In the genomic region with DNA sequence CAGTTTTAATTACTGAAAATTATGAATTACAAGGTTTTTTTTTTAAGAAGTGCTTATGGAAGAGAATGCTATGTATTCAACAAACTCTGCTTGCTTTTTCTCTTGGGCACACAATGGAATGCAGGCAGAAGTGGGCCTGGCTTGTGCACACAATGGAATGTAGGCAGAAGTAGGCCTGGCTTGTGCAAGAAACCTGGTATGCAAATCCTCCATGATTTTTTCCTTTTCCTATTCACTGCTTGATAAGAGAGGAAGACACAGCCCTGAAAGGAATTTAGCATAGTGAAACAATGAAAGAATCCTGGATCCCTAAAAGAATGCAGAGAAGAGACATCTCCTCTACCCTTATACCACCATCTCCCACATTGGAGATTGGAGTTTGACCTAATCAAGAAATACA, we compare ENCODE assay signal across 19 cellular contexts.
DNase-seq lines count a peak whose midpoint lies in the region; ATAC-seq and TF ChIP-seq lines count a peak whose summit lies in the region.
"Had no signal": no experiment of that assay in that cellular context is flagged by ENCODE, and none has a peak within 500 bp of the region (broad histone marks: within the 10 kb centered on the region; RNA-seq: fewer than 3 reads in every experiment).

No MANE protein-coding gene starts in this region.

- no peaks in the 10 kb centered on the region for H3K36me3 ChIP-seq in ovary
- H3K36me3 ChIP-seq: heart right ventricle had no signal

- intact Hi-C loops in ovary (cut with DNase I) = no loop called here

- ATAC-seq in WTC11 (peak; percentile 82), foreskin keratinocyte (no peak)
- no peak for ATAC-seq in effector memory CD8-positive, alpha-beta T cell (replicated peaks)
- ATAC-seq: esophagus mucosa; heart right ventricle; left ventricle myocardium superior; naive thymus-derived CD4-positive, alpha-beta T cell had no signal

- TF ChIP-seq POLR2A in ovary (IDR thresholded peaks at IDR 0.05) = no peak

- POLR2A ChIA-PET in WTC11 (lab: Charles Lee) = no interaction called here

- H3K27me3 ChIP-seq in foreskin keratinocyte = peaks cover 41% of the 10 kb centered on the region
- no peaks in the 10 kb centered on the region for H3K27me3 ChIP-seq in ovary
- H3K27me3 ChIP-seq: heart right ventricle had no signal

- CTCF ChIA-PET in WTC11 (lab: Charles Lee) = no interaction called here

- TF ChIP-seq EP300 in ovary (IDR thresholded peaks at IDR 0.05) = no peak

- H3K4me3 Mint-ChIP-seq in WTC11 = no peak overlapping the region
- H3K4me3 Mint-ChIP-seq in nephron = no peak overlapping the region
- no peak overlapping the region for H3K4me3 Mint-ChIP-seq in effector memory CD8-positive, alpha-beta T cell
- H3K4me3 Mint-ChIP-seq: activated CD4-positive, alpha-beta T cell treated with anti-CD3 and anti-CD28 coated beads, Interleukin-2, amount 10 ng/mL, durations not matched to agents 7 days and 5 days; activated naive CD8-positive, alpha-beta T cell treated with anti-CD3 and anti-CD28 coated beads for 36 hours; naive thymus-derived CD4-positive, alpha-beta T cell had no signal

- H3K27ac ChIP-seq in foreskin keratinocyte = no peak overlapping the region
- H3K27ac ChIP-seq in ovary = no peak overlapping the region
- H3K27ac ChIP-seq: heart right ventricle, KMS-11 had no signal

- H3K36me3 Mint-ChIP-seq in WTC11 = no peaks in the 10 kb centered on the region
- H3K36me3 Mint-ChIP-seq in nephron (ENCODE audit: low read depth) = no peaks in the 10 kb centered on the region
- no peaks in the 10 kb centered on the region for H3K36me3 Mint-ChIP-seq in effector memory CD8-positive, alpha-beta T cell (ENCODE audit: insufficient read depth)
- H3K36me3 Mint-ChIP-seq: activated naive CD8-positive, alpha-beta T cell treated with anti-CD3 and anti-CD28 coated beads for 36 hours; naive thymus-derived CD4-positive, alpha-beta T cell had no signal

- no peaks in the 10 kb centered on the region for H3K9me3 ChIP-seq in ovary
- H3K9me3 ChIP-seq: heart right ventricle had no signal

- H3K27ac Mint-ChIP-seq in WTC11 (no peak overlapping the region), nephron (peak overlapping the region; percentile 70 to 76 (median 73))
- no peak overlapping the region for H3K27ac Mint-ChIP-seq in effector memory CD8-positive, alpha-beta T cell
- H3K27ac Mint-ChIP-seq: activated CD4-positive, alpha-beta T cell treated with anti-CD3 and anti-CD28 coated beads, Interleukin-2, amount 10 ng/mL, durations not matched to agents 7 days and 5 days; activated naive CD8-positive, alpha-beta T cell treated with anti-CD3 and anti-CD28 coated beads for 36 hours; naive thymus-derived CD4-positive, alpha-beta T cell had no signal

- H3K4me1 Mint-ChIP-seq in WTC11 = peaks cover 17% of the 10 kb centered on the region
- H3K4me1 Mint-ChIP-seq in nephron = peaks cover 32% of the 10 kb centered on the region
- no peaks in the 10 kb centered on the region for H3K4me1 Mint-ChIP-seq in effector memory CD8-positive, alpha-beta T cell (ENCODE audit: low read depth in 2 of 2)
- H3K4me1 Mint-ChIP-seq: activated CD4-positive, alpha-beta T cell treated with anti-CD3 and anti-CD28 coated beads, Interleukin-2, amount 10 ng/mL, durations not matched to agents 7 days and 5 days; activated naive CD8-positive, alpha-beta T cell treated with anti-CD3 and anti-CD28 coated beads for 36 hours; naive thymus-derived CD4-positive, alpha-beta T cell had no signal

- DNase-seq in EH (ENCODE audit: low read depth) (peak; percentile 39), WTC11 (ENCODE audit: low spot score) (no peak), foreskin keratinocyte (peak; percentile 7 to 39), ovary (no peak), LoVo (ENCODE audit: low spot score) (no peak), NCI-H1694 (lab: John Stamatoyannopoulos, UW) (no peak)
- DNase-seq in effector memory CD8-positive, alpha-beta T cell = no peak
- DNase-seq: activated CD4-positive, alpha-beta T cell treated with anti-CD3 and anti-CD28 coated beads, Interleukin-2, amount 10 ng/mL, durations not matched to agents 7 days and 5 days; activated naive CD8-positive, alpha-beta T cell treated with anti-CD3 and anti-CD28 coated beads for 36 hours; AML-193; heart right ventricle; left ventricle myocardium superior; naive thymus-derived CD4-positive, alpha-beta T cell; NCI-H1417; NCI-H446; retina had no signal

- no peak for TF ChIP-seq CTCF in WTC11 (IDR thresholded peaks at IDR 0.05)
- TF ChIP-seq CTCF in foreskin keratinocyte (conservative IDR thresholded peaks at IDR 0.05) = no peak
- no peak for TF ChIP-seq CTCF in nephron (IDR thresholded peaks at IDR 0.05; ENCODE audit: unreplicated experiment in 3 of 3)
- no peak for TF ChIP-seq CTCF in ovary (IDR thresholded peaks at IDR 0.05)

- H3K27me3 Mint-ChIP-seq in WTC11 (ENCODE audit: low read depth) (no peaks in the 10 kb centered on the region), nephron (ENCODE audit: low read depth) (no peaks in the 10 kb centered on the region)
- H3K27me3 Mint-ChIP-seq in effector memory CD8-positive, alpha-beta T cell = peaks cover 3 to 20% of the 10 kb centered on the region in 2 donors

- no peak overlapping the region for H3K4me3 ChIP-seq in ovary
- H3K4me3 ChIP-seq: heart right ventricle had no signal

- no peaks in the 10 kb centered on the region for H3K4me1 ChIP-seq in foreskin keratinocyte
- no peaks in the 10 kb centered on the region for H3K4me1 ChIP-seq in ovary (ENCODE audit: insufficient read depth)
- H3K4me1 ChIP-seq: heart right ventricle had no signal

- H3K9me3 Mint-ChIP-seq in WTC11 = 0 out of 2 replicates have a peak, but pooled peaks cover 3% of the 10 kb centered on the region
- no peaks in the 10 kb centered on the region for H3K9me3 Mint-ChIP-seq in nephron
- no peaks in the 10 kb centered on the region for H3K9me3 Mint-ChIP-seq in effector memory CD8-positive, alpha-beta T cell
- H3K9me3 Mint-ChIP-seq: activated CD4-positive, alpha-beta T cell treated with anti-CD3 and anti-CD28 coated beads, Interleukin-2, amount 10 ng/mL, durations not matched to agents 7 days and 5 days; activated naive CD8-positive, alpha-beta T cell treated with anti-CD3 and anti-CD28 coated beads for 36 hours had no signal

TF ChIP-seq in WTC11, 78 proteins besides CTCF, POLR2A, EP300 and RAD21 (continues in another document):
- TF ChIP-seq SP1 (CRISPR knock-in tag; conservative IDR thresholded peaks at IDR 0.05) (no peak), CREB1 (CRISPR knock-in tag; IDR thresholded peaks at IDR 0.05) (no peak), ZNF138 (CRISPR knock-in tag; conservative IDR thresholded peaks at IDR 0.05) (no peak), JUN (CRISPR knock-in tag; IDR thresholded peaks at IDR 0.05) (no peak), ZNF219 (CRISPR knock-in tag; IDR thresholded peaks at IDR 0.05; ENCODE audit: borderline replicate concordance) (no peak), TEAD1 (CRISPR knock-in tag; IDR thresholded peaks at IDR 0.05) (no peak), ZNF671 (CRISPR knock-in tag; IDR thresholded peaks at IDR 0.05) (no peak)
- TF ChIP-seq, protein P1, sequence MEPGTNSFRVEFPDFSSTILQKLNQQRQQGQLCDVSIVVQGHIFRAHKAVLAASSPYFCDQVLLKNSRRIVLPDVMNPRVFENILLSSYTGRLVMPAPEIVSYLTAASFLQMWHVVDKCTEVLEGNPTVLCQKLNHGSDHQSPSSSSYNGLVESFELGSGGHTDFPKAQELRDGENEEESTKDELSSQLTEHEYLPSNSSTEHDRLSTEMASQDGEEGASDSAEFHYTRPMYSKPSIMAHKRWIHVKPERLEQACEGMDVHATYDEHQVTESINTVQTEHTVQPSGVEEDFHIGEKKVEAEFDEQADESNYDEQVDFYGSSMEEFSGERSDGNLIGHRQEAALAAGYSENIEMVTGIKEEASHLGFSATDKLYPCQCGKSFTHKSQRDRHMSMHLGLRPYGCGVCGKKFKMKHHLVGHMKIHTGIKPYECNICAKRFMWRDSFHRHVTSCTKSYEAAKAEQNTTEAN (CRISPR knock-in tag; IDR thresholded peaks at IDR 0.05) = no peak
- TF ChIP-seq, protein P2, sequence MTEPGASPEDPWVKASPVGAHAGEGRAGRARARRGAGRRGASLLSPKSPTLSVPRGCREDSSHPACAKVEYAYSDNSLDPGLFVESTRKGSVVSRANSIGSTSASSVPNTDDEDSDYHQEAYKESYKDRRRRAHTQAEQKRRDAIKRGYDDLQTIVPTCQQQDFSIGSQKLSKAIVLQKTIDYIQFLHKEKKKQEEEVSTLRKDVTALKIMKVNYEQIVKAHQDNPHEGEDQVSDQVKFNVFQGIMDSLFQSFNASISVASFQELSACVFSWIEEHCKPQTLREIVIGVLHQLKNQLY (CRISPR knock-in tag; IDR thresholded peaks at IDR 0.05) = no peak
- TF ChIP-seq, protein P3, sequence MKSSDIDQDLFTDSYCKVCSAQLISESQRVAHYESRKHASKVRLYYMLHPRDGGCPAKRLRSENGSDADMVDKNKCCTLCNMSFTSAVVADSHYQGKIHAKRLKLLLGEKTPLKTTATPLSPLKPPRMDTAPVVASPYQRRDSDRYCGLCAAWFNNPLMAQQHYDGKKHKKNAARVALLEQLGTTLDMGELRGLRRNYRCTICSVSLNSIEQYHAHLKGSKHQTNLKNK (CRISPR knock-in tag; IDR thresholded peaks at IDR 0.05) = no peak
- TF ChIP-seq, protein P4, sequence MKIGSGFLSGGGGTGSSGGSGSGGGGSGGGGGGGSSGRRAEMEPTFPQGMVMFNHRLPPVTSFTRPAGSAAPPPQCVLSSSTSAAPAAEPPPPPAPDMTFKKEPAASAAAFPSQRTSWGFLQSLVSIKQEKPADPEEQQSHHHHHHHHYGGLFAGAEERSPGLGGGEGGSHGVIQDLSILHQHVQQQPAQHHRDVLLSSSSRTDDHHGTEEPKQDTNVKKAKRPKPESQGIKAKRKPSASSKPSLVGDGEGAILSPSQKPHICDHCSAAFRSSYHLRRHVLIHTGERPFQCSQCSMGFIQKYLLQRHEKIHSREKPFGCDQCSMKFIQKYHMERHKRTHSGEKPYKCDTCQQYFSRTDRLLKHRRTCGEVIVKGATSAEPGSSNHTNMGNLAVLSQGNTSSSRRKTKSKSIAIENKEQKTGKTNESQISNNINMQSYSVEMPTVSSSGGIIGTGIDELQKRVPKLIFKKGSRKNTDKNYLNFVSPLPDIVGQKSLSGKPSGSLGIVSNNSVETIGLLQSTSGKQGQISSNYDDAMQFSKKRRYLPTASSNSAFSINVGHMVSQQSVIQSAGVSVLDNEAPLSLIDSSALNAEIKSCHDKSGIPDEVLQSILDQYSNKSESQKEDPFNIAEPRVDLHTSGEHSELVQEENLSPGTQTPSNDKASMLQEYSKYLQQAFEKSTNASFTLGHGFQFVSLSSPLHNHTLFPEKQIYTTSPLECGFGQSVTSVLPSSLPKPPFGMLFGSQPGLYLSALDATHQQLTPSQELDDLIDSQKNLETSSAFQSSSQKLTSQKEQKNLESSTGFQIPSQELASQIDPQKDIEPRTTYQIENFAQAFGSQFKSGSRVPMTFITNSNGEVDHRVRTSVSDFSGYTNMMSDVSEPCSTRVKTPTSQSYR (CRISPR knock-in tag; IDR thresholded peaks at IDR 0.05) = no peak

Comparison
In these comparisons a context has a peak if more than half of its experiments do, and no peak if none do; other contexts are left out.
1. DNase-seq: peak in EH (single experiment) and foreskin keratinocyte (2 of 2); none in WTC11 (single experiment), effector memory CD8-positive, alpha-beta T cell (0 of 3), ovary (0 of 5), LoVo (single experiment) and NCI-H1694 (single experiment).
2. H3K27ac Mint-ChIP-seq: peak in nephron (3 of 3); none in WTC11 (single experiment) and effector memory CD8-positive, alpha-beta T cell (0 of 2).